ENCODE assay signal across 38 cellular contexts in genomic region chr5:29972597-29972996, GRCh38.
"Had no signal": no experiment of that assay in that cellular context is flagged by ENCODE, and none has a peak within 500 bp of the region (broad histone marks: within the 10 kb centered on the region; RNA-seq: fewer than 3 reads in every experiment).

No MANE protein-coding gene starts in this region.

- H3K27ac Mint-ChIP-seq: activated B cell treated with CpG ODN at 0.5 μM for 24 hours; activated CD4-positive, alpha-beta memory T cell treated with anti-CD3 and anti-CD28 coated beads for 36 hours; activated CD4-positive, alpha-beta T cell treated with anti-CD3 and anti-CD28 coated beads, Interleukin-2, amount 10 ng/mL, durations not matched to agents 24 days and 14 days; activated CD8-positive, alpha-beta T cell treated with anti-CD3 and anti-CD28 coated beads for 36 hours; activated naive CD4-positive, alpha-beta T cell treated with anti-CD3 and anti-CD28 coated beads for 36 hours; activated naive CD8-positive, alpha-beta T cell; activated naive CD8-positive, alpha-beta T cell treated with anti-CD3 and anti-CD28 coated beads, Interleukin-2, amount 10 ng/mL, durations not matched to agents 7 days and 5 days; activated naive CD8-positive, alpha-beta T cell treated with anti-CD3 and anti-CD28 coated beads, Interleukin-2, amount 50 U/mL, for 24 hours; activated T-cell treated with anti-CD3 and anti-CD28 coated beads, Interleukin-2, amount 50 U/mL, for 72 hours; activated T-helper 1 cell treated with anti-CD3 and anti-CD28 coated beads, Interleukin-12 subunit alpha, Interleukin-12 subunit beta, Interleukin-2, Interleukin-4 antibody, amounts not matched to agents 30 ng/mL and 10 ng/mL and 1 ng/mL, durations not matched to agents 14 hours and 24 hours and 36 hours; activated T-helper 17 cell treated with anti-CD3 and anti-CD28 coated beads, Interleukin-2, amount 50 U/mL, for 72 hours; brain; T-helper 1 cell treated with Interleukin-12 subunit alpha and Interleukin-12 subunit beta and Interleukin-4 antibody, amounts not matched to agents 30 μg/mL and 1 μg/mL, for 36 hours; T-helper 2 cell treated with Interferon-gamma antibody and Interleukin-4, amounts not matched to agents 5 μg/mL and 100 μg/mL, for 36 hours had no signal

- H3K27ac ChIP-seq: ascending aorta, cardiac muscle cell, VCaP had no signal

- H3K4me3 ChIP-seq: ascending aorta, cardiac muscle cell had no signal

- H3K36me3 ChIP-seq: ascending aorta, cardiac muscle cell had no signal

- H3K4me1 Mint-ChIP-seq: activated B cell treated with CpG ODN at 0.5 μM for 24 hours; activated CD4-positive, alpha-beta T cell treated with anti-CD3 and anti-CD28 coated beads, Interleukin-2, amount 10 ng/mL, durations not matched to agents 24 days and 14 days; activated naive CD8-positive, alpha-beta T cell treated with anti-CD3 and anti-CD28 coated beads, Interleukin-2, amount 10 ng/mL, durations not matched to agents 7 days and 5 days; activated naive CD8-positive, alpha-beta T cell treated with anti-CD3 and anti-CD28 coated beads, Interleukin-2, amount 50 U/mL, for 24 hours; activated T-helper 17 cell treated with anti-CD3 and anti-CD28 coated beads, Interleukin-2, amount 50 U/mL, for 72 hours; brain; central memory CD8-positive, alpha-beta T cell had no signal

- H3K27me3 Mint-ChIP-seq: activated B cell treated with CpG ODN at 0.5 μM for 24 hours; activated CD4-positive, alpha-beta memory T cell treated with anti-CD3 and anti-CD28 coated beads for 36 hours; activated CD4-positive, alpha-beta T cell treated with anti-CD3 and anti-CD28 coated beads, Interleukin-2, amount 10 ng/mL, durations not matched to agents 24 days and 14 days; activated CD8-positive, alpha-beta T cell treated with anti-CD3 and anti-CD28 coated beads for 36 hours; activated naive CD8-positive, alpha-beta T cell; activated naive CD8-positive, alpha-beta T cell treated with anti-CD3 and anti-CD28 coated beads, Interleukin-2, amount 10 ng/mL, durations not matched to agents 7 days and 5 days; activated naive CD8-positive, alpha-beta T cell treated with anti-CD3 and anti-CD28 coated beads, Interleukin-2, amount 50 U/mL, for 24 hours; activated T-helper 17 cell treated with anti-CD3 and anti-CD28 coated beads, Interleukin-2, amount 50 U/mL, for 72 hours; central memory CD8-positive, alpha-beta T cell had no signal

- H3K36me3 Mint-ChIP-seq: activated CD4-positive, alpha-beta memory T cell treated with anti-CD3 and anti-CD28 coated beads for 36 hours; activated naive CD8-positive, alpha-beta T cell; activated naive CD8-positive, alpha-beta T cell treated with anti-CD3 and anti-CD28 coated beads, Interleukin-2, amount 10 ng/mL, durations not matched to agents 7 days and 5 days; brain had no signal

- H3K4me1 ChIP-seq: ascending aorta had no signal

- DNase-seq: activated B cell treated with CpG ODN at 0.5 μM for 24 hours; activated CD4-positive, alpha-beta memory T cell treated with anti-CD3 and anti-CD28 coated beads for 36 hours; activated CD4-positive, alpha-beta T cell treated with anti-CD3 and anti-CD28 coated beads for 4 hours; activated CD4-positive, alpha-beta T cell treated with anti-CD3 and anti-CD28 coated beads, Interleukin-2, amount 10 ng/mL, durations not matched to agents 24 days and 14 days; activated CD4-positive, alpha-beta T cell treated with anti-CD3 and anti-CD28 coated beads, Interleukin-2, amount 50 U/mL, for 1 hour; activated CD4-positive, alpha-beta T cell treated with anti-CD3 and anti-CD28 coated beads, Interleukin-2, amount 50 U/mL, for 4 hours; activated CD4-positive, CD25-positive, alpha-beta regulatory T cell treated with anti-CD3 and anti-CD28 coated beads, Interleukin-2, amount 50 U/mL, for 72 hours; activated CD8-positive, alpha-beta memory T cell treated with anti-CD3 and anti-CD28 coated beads, Interleukin-2, amount 50 U/mL, for 4 hours; activated CD8-positive, alpha-beta T cell treated with anti-CD3 and anti-CD28 coated beads for 36 hours; activated effector memory CD4-positive, alpha-beta T cell treated with anti-CD3 and anti-CD28 coated beads, Interleukin-2, amount 50 U/mL, for 16 hours; activated gamma-delta T cell treated with Interleukin-2 at 50 U/mL for 16 hours; activated naive CD4-positive, alpha-beta T cell; activated naive CD4-positive, alpha-beta T cell treated with anti-CD3 and anti-CD28 coated beads for 36 hours; activated naive CD4-positive, alpha-beta T cell treated with anti-CD3 and anti-CD28 coated beads, Interleukin-2, amount 50 U/mL, for 16 hours; activated naive CD8-positive, alpha-beta T cell treated with anti-CD3 and anti-CD28 coated beads, Interleukin-2, amount 10 ng/mL, durations not matched to agents 7 days and 5 days; activated naive CD8-positive, alpha-beta T cell treated with anti-CD3 and anti-CD28 coated beads, Interleukin-2, amount 50 U/mL, for 24 hours; activated T-cell treated with anti-CD3 and anti-CD28 coated beads for 4 hours; activated T-cell treated with anti-CD3 and anti-CD28 coated beads, Interleukin-2, amount 50 U/mL, for 1 hour; activated T-cell treated with anti-CD3 and anti-CD28 coated beads, Interleukin-2, amount 50 U/mL, for 4 hours; activated T-cell treated with anti-CD3 and anti-CD28 coated beads, Interleukin-2, amount 50 U/mL, for 72 hours; amygdala; anterior cingulate cortex; caudate nucleus; cerebellar nuclear complex; T-helper 1 cell; T-helper 2 cell; T-helper 9 cell had no signal

- H3K27me3 ChIP-seq: ascending aorta, cardiac muscle cell had no signal

- H3K4me3 Mint-ChIP-seq: activated B cell treated with CpG ODN at 0.5 μM for 24 hours; activated CD4-positive, alpha-beta memory T cell treated with anti-CD3 and anti-CD28 coated beads for 36 hours; activated CD4-positive, alpha-beta T cell treated with anti-CD3 and anti-CD28 coated beads, Interleukin-2, amount 10 ng/mL, durations not matched to agents 24 days and 14 days; activated CD8-positive, alpha-beta T cell treated with anti-CD3 and anti-CD28 coated beads for 36 hours; activated naive CD4-positive, alpha-beta T cell treated with anti-CD3 and anti-CD28 coated beads for 36 hours; activated naive CD8-positive, alpha-beta T cell; activated naive CD8-positive, alpha-beta T cell treated with anti-CD3 and anti-CD28 coated beads, Interleukin-2, amount 10 ng/mL, durations not matched to agents 7 days and 5 days; activated naive CD8-positive, alpha-beta T cell treated with anti-CD3 and anti-CD28 coated beads, Interleukin-2, amount 50 U/mL, for 24 hours; activated T-cell treated with anti-CD3 and anti-CD28 coated beads, Interleukin-2, amount 50 U/mL, for 4 hours; activated T-cell treated with anti-CD3 and anti-CD28 coated beads, Interleukin-2, amount 50 U/mL, for 72 hours; activated T-helper 1 cell treated with anti-CD3 and anti-CD28 coated beads, Interleukin-12 subunit alpha, Interleukin-12 subunit beta, Interleukin-2, Interleukin-4 antibody, amounts not matched to agents 30 ng/mL and 10 ng/mL and 1 ng/mL, durations not matched to agents 14 hours and 24 hours and 36 hours; activated T-helper 17 cell treated with anti-CD3 and anti-CD28 coated beads, Interleukin-2, amount 50 U/mL, for 72 hours; brain; central memory CD8-positive, alpha-beta T cell; T-helper 1 cell treated with Interleukin-12 subunit alpha and Interleukin-12 subunit beta and Interleukin-4 antibody, amounts not matched to agents 30 μg/mL and 1 μg/mL, for 36 hours; T-helper 2 cell treated with Interferon-gamma antibody and Interleukin-4, amounts not matched to agents 5 μg/mL and 100 μg/mL, for 36 hours had no signal

- H3K9me3 ChIP-seq: ascending aorta had no signal

- FAIRE-seq: bronchial epithelial cell had no signal

- H3K9me3 Mint-ChIP-seq: brain had no signal

- ATAC-seq: activated CD8-positive, alpha-beta T cell treated with anti-CD3 and anti-CD28 coated beads for 36 hours; activated naive CD8-positive, alpha-beta T cell treated with anti-CD3 and anti-CD28 coated beads, Interleukin-2, amount 50 U/mL, for 24 hours; activated T-cell treated with anti-CD3 and anti-CD28 coated beads, Interleukin-2, amount 50 U/mL, for 4 hours; activated T-cell treated with anti-CD3 and anti-CD28 coated beads, Interleukin-2, amount 50 U/mL, for 72 hours; activated T-helper 17 cell treated with anti-CD3 and anti-CD28 coated beads, Interleukin-2, amount 50 U/mL, for 72 hours had no signal
